In genomic region chr2:61978522-61978921, GRCh38 we compare ENCODE assay signal across 8 cellular contexts.
DNase-seq lines count a peak whose midpoint lies in the region; ATAC-seq and TF ChIP-seq lines count a peak whose summit lies in the region.
"Had no signal": no experiment of that assay in that cellular context is flagged by ENCODE, and none has a peak within 500 bp of the region (broad histone marks: within the 10 kb centered on the region; RNA-seq: fewer than 3 reads in every experiment).

No MANE protein-coding gene starts in this region.

- no peak for TF ChIP-seq CTCF in cardiac muscle cell (IDR thresholded peaks at IDR 0.05; ENCODE audit: low read depth, low read length)

- no peaks in the 10 kb centered on the region for H3K27me3 Mint-ChIP-seq in activated T-helper 1 cell treated with anti-CD3 and anti-CD28 coated beads, Interleukin-12 subunit alpha, Interleukin-12 subunit beta, Interleukin-2, Interleukin-4 antibody, amounts not matched to agents 30 ng/mL and 10 ng/mL and 1 ng/mL, durations not matched to agents 14 hours and 24 hours and 36 hours (ENCODE audit: insufficient read depth)

- H3K36me3 Mint-ChIP-seq in activated T-helper 1 cell treated with anti-CD3 and anti-CD28 coated beads, Interleukin-12 subunit alpha, Interleukin-12 subunit beta, Interleukin-2, Interleukin-4 antibody, amounts not matched to agents 30 ng/mL and 10 ng/mL and 1 ng/mL, durations not matched to agents 14 hours and 24 hours and 36 hours (ENCODE audit: low read depth): peaks cover 4% of the 10 kb centered on the region

- H3K9me3 ChIP-seq in cardiac muscle cell (ENCODE audit: low read depth): no peaks in the 10 kb centered on the region

- intact Hi-C loops in activated T-helper 1 cell treated with anti-CD3 and anti-CD28 coated beads, Interleukin-12 subunit alpha, Interleukin-12 subunit beta, Interleukin-2, Interleukin-4 antibody, amounts not matched to agents 30 ng/mL and 10 ng/mL and 1 ng/mL, durations not matched to agents 14 hours and 24 hours and 36 hours (cut with micrococcal nuclease): no loop called here

- DNase-seq in NCI-H446 (lab: John Stamatoyannopoulos, UW) (peak; percentile 1 to 46), cardiac muscle cell (ENCODE audit: low read depth in 1 of 2, low spot score in 1 of 2) (peak in 1 of 2 donors; percentile 45), superior temporal gyrus (ENCODE audit: extremely low spot score) (peak; percentile 42), NCI-H146 (lab: John Stamatoyannopoulos, UW) (no peak), NCI-H526 (lab: John Stamatoyannopoulos, UW) (no peak)
- no peak for DNase-seq in activated T-helper 1 cell treated with anti-CD3 and anti-CD28 coated beads, Interleukin-12 subunit alpha, Interleukin-12 subunit beta, Interleukin-2, Interleukin-4 antibody, amounts not matched to agents 30 ng/mL and 10 ng/mL and 1 ng/mL, durations not matched to agents 14 hours and 24 hours and 36 hours (ENCODE audit: low spot score)
- DNase-seq: PC-9 had no signal

- H3K27ac Mint-ChIP-seq in activated T-helper 1 cell treated with anti-CD3 and anti-CD28 coated beads, Interleukin-12 subunit alpha, Interleukin-12 subunit beta, Interleukin-2, Interleukin-4 antibody, amounts not matched to agents 30 ng/mL and 10 ng/mL and 1 ng/mL, durations not matched to agents 14 hours and 24 hours and 36 hours: no peak overlapping the region

- H3K27me3 ChIP-seq in cardiac muscle cell: no peaks in the 10 kb centered on the region

- peak overlapping the region; percentile 73 for H3K27ac ChIP-seq in cardiac muscle cell
- H3K27ac ChIP-seq: PC-9 had no signal

- ATAC-seq in GM19351 (IDR thresholded peaks at IDR 0.05; ENCODE audit: unreplicated experiment): peak; percentile 66

- H3K4me1 ChIP-seq in cardiac muscle cell (ENCODE audit: low read depth): peaks cover 17% of the 10 kb centered on the region

- no peaks in the 10 kb centered on the region for H3K36me3 ChIP-seq in cardiac muscle cell

- H3K9me3 Mint-ChIP-seq in activated T-helper 1 cell treated with anti-CD3 and anti-CD28 coated beads, Interleukin-12 subunit alpha, Interleukin-12 subunit beta, Interleukin-2, Interleukin-4 antibody, amounts not matched to agents 30 ng/mL and 10 ng/mL and 1 ng/mL, durations not matched to agents 14 hours and 24 hours and 36 hours: peaks cover 24% of the 10 kb centered on the region

- no peak overlapping the region for H3K4me3 Mint-ChIP-seq in activated T-helper 1 cell treated with anti-CD3 and anti-CD28 coated beads, Interleukin-12 subunit alpha, Interleukin-12 subunit beta, Interleukin-2, Interleukin-4 antibody, amounts not matched to agents 30 ng/mL and 10 ng/mL and 1 ng/mL, durations not matched to agents 14 hours and 24 hours and 36 hours

- no peak overlapping the region for H3K4me3 ChIP-seq in cardiac muscle cell
- H3K4me3 ChIP-seq: PC-9 had no signal

- H3K4me1 Mint-ChIP-seq in activated T-helper 1 cell treated with anti-CD3 and anti-CD28 coated beads, Interleukin-12 subunit alpha, Interleukin-12 subunit beta, Interleukin-2, Interleukin-4 antibody, amounts not matched to agents 30 ng/mL and 10 ng/mL and 1 ng/mL, durations not matched to agents 14 hours and 24 hours and 36 hours (ENCODE audit: low read depth): no peaks in the 10 kb centered on the region

Comparison
In these comparisons a context has a peak if more than half of its experiments do, and no peak if none do; other contexts are left out.
1. DNase-seq: peak in NCI-H446 (2 of 2) and superior temporal gyrus (single experiment); none in activated T-helper 1 cell treated with anti-CD3 and anti-CD28 coated beads, Interleukin-12 subunit alpha, Interleukin-12 subunit beta, Interleukin-2, Interleukin-4 antibody, amounts not matched to agents 30 ng/mL and 10 ng/mL and 1 ng/mL, durations not matched to agents 14 hours and 24 hours and 36 hours (single experiment), NCI-H146 (single experiment) and NCI-H526 (0 of 2).